ENCODE assay signal across 23 cellular contexts in genomic region chr3:108527109-108527508, GRCh38. TPM values are rescaled to one million over a fixed set of nuclear protein-coding genes. Genes with fewer than 3 reads are reported as not detected.
"Had no signal": no experiment of that assay in that cellular context is flagged by ENCODE, and none has a peak within 500 bp of the region (broad histone marks: within the 10 kb centered on the region; RNA-seq: fewer than 3 reads in every experiment).

No MANE protein-coding gene starts in this region.

- H3K9ac ChIP-seq: parathyroid adenoma had no signal

- H3K4me1 Mint-ChIP-seq: activated naive CD4-positive, alpha-beta T cell treated with anti-CD3 and anti-CD28 coated beads, Interleukin-2, amount 50 U/mL, for 24 hours; natural killer cell had no signal

- H3K27ac Mint-ChIP-seq: activated CD8-positive, alpha-beta T cell treated with anti-CD3 and anti-CD28 coated beads, Interleukin-2, amount 10 ng/mL, durations not matched to agents 7 days and 5 days; activated naive CD4-positive, alpha-beta T cell treated with anti-CD3 and anti-CD28 coated beads, Interleukin-2, amount 50 U/mL, for 24 hours; activated T-helper 1 cell treated with anti-CD3 and anti-CD28 coated beads, Interleukin-12 subunit alpha, Interleukin-12 subunit beta, Interleukin-2, Interleukin-4 antibody, amounts not matched to agents 30 ng/mL and 10 ng/mL and 1 ng/mL, durations not matched to agents 14 hours and 24 hours and 36 hours; brain; natural killer cell; T-cell; T-helper 2 cell treated with Interferon-gamma antibody and Interleukin-4, amounts not matched to agents 5 μg/mL and 100 μg/mL, for 36 hours had no signal

- DNase-seq: activated CD4-positive, alpha-beta T cell treated with anti-CD3 and anti-CD28 coated beads for 1 hour; activated CD4-positive, alpha-beta T cell treated with anti-CD3 and anti-CD28 coated beads, Interleukin-2, amount 50 U/mL, for 1 hour; activated CD8-positive, alpha-beta T cell treated with anti-CD3 and anti-CD28 coated beads, Interleukin-2, amount 10 ng/mL, durations not matched to agents 7 days and 5 days; activated gamma-delta T cell; anterior cingulate cortex; dermis blood vessel endothelial cell; effector memory CD4-positive, alpha-beta T cell; left colon; midbrain; natural killer cell; nucleus accumbens; sigmoid colon; stimulated activated CD4-positive, alpha-beta T cell treated with anti-CD3 and anti-CD28 coated beads, Interleukin-4, amount 100 ng/mL, for 1 hour; stimulated activated naive CD8-positive, alpha-beta T cell treated with anti-CD3 and anti-CD28 coated beads, Interleukin-15, Interleukin-2, amounts not matched to agents 100 U/mL and 50 U/mL, for 24 hours; T-cell; thyroid gland had no signal

- H3K36me3 Mint-ChIP-seq: brain, natural killer cell, T-cell had no signal

- H3K27me3 ChIP-seq: sigmoid colon, thyroid gland had no signal

- H3K4me3 Mint-ChIP-seq: activated CD8-positive, alpha-beta T cell treated with anti-CD3 and anti-CD28 coated beads, Interleukin-2, amount 10 ng/mL, durations not matched to agents 7 days and 5 days; activated naive CD4-positive, alpha-beta T cell treated with anti-CD3 and anti-CD28 coated beads, Interleukin-2, amount 50 U/mL, for 24 hours; activated T-helper 1 cell treated with anti-CD3 and anti-CD28 coated beads, Interleukin-12 subunit alpha, Interleukin-12 subunit beta, Interleukin-2, Interleukin-4 antibody, amounts not matched to agents 30 ng/mL and 10 ng/mL and 1 ng/mL, durations not matched to agents 14 hours and 24 hours and 36 hours; brain; natural killer cell; T-cell; T-helper 2 cell treated with Interferon-gamma antibody and Interleukin-4, amounts not matched to agents 5 μg/mL and 100 μg/mL, for 36 hours had no signal

- H3K4me1 ChIP-seq: parathyroid adenoma, thyroid gland had no signal

- H3K36me3 ChIP-seq: sigmoid colon, thyroid gland had no signal

- H3K79me2 ChIP-seq: parathyroid adenoma had no signal

- H3K9me3 ChIP-seq: sigmoid colon, thyroid gland had no signal

- H3K27me3 Mint-ChIP-seq: brain had no signal

- ATAC-seq: activated CD8-positive, alpha-beta T cell treated with anti-CD3 and anti-CD28 coated beads, Interleukin-2, amount 10 ng/mL, durations not matched to agents 7 days and 5 days; esophagus mucosa; left colon; natural killer cell; stimulated activated naive CD8-positive, alpha-beta T cell treated with anti-CD3 and anti-CD28 coated beads, Interleukin-15, Interleukin-2, amounts not matched to agents 100 U/mL and 50 U/mL, for 24 hours; T-cell had no signal

- H3K9me3 Mint-ChIP-seq: activated T-helper 1 cell treated with anti-CD3 and anti-CD28 coated beads, Interleukin-12 subunit alpha, Interleukin-12 subunit beta, Interleukin-2, Interleukin-4 antibody, amounts not matched to agents 30 ng/mL and 10 ng/mL and 1 ng/mL, durations not matched to agents 14 hours and 24 hours and 36 hours; brain; natural killer cell; T-helper 2 cell treated with Interferon-gamma antibody and Interleukin-4, amounts not matched to agents 5 μg/mL and 100 μg/mL, for 36 hours had no signal

- H3K27ac ChIP-seq: parathyroid adenoma, sigmoid colon, thyroid gland had no signal

- H3K4me3 ChIP-seq: sigmoid colon, thyroid gland had no signal

RNA-seq across cellular contexts. Expression of gene MYH15, which starts 16.7 kb away (rescaled TPM):
- polyA plus RNA-seq: endothelial cell of umbilical vein had no signal
